ENCODE assay signal across 15 cellular contexts in genomic region chr20:40467014-40467413, GRCh38.
DNase-seq lines count a peak whose midpoint lies in the region; ATAC-seq and TF ChIP-seq lines count a peak whose summit lies in the region.
"Had no signal": no experiment of that assay in that cellular context is flagged by ENCODE, and none has a peak within 500 bp of the region (broad histone marks: within the 10 kb centered on the region; RNA-seq: fewer than 3 reads in every experiment).

No MANE protein-coding gene starts in this region.

- no peak overlapping the region for H2BK12ac ChIP-seq in trophoblast cell (ENCODE audit: low read length)

- H3K36me3 Mint-ChIP-seq in IgD-negative memory B cell = no peaks in the 10 kb centered on the region

- no peaks in the 10 kb centered on the region for H3K9me3 Mint-ChIP-seq in IgD-negative memory B cell
- H3K9me3 Mint-ChIP-seq: CD4-positive, alpha-beta T cell had no signal

- no peak for TF ChIP-seq EP300 in esophagus muscularis mucosa (IDR thresholded peaks at IDR 0.05)

- H3K4me3 ChIP-seq in esophagus muscularis mucosa = no peak overlapping the region
- H3K4me3 ChIP-seq in trophoblast cell (ENCODE audit: low read depth, low read length) = peak overlapping the region; percentile 40

- intact Hi-C loops in esophagus muscularis mucosa (cut with DNase I) = no loop called here

- H3K36me3 ChIP-seq in esophagus muscularis mucosa = no peaks in the 10 kb centered on the region
- H3K36me3 ChIP-seq in trophoblast cell (ENCODE audit: control insufficient read depth in 1 of 2, insufficient read depth in 2 of 2, low read length in 2 of 2) = no peaks in the 10 kb centered on the region

- peaks cover 12 to 20% (median 14%) of the 10 kb centered on the region in 3 donors for H3K4me1 Mint-ChIP-seq in IgD-negative memory B cell
- H3K4me1 Mint-ChIP-seq: T-helper 17 cell had no signal

- H3K27ac ChIP-seq in C4-2B (peak overlapping the region; percentile 93), esophagus muscularis mucosa (replicated peaks in 1 of 4) (no peak overlapping the region), trophoblast cell (ENCODE audit: low read depth, low read length) (no peak overlapping the region)

- H3K27ac Mint-ChIP-seq in IgD-negative memory B cell = peak overlapping the region; percentile 49 to 79 (median 74)
- H3K27ac Mint-ChIP-seq: CD4-positive, alpha-beta T cell; T-helper 17 cell had no signal

- DNase-seq in esophagus muscularis mucosa (ENCODE audit: extremely low spot score) = peak; percentile 86
- no peak for DNase-seq in trophoblast cell
- DNase-seq in OCI-M2 (lab: John Stamatoyannopoulos, UW; ENCODE audit: unreplicated experiment) = no peak
- DNase-seq in AG08395 (ENCODE audit: low spot score) = no peak
- DNase-seq: CD4-positive, alpha-beta T cell; GOT3; NCI-H1694; NCI-H345; NCI-H69; SHP77; T-helper 17 cell had no signal

- H4K91ac ChIP-seq in trophoblast cell (ENCODE audit: low read depth, low read length) = no peak overlapping the region

- H3K27me3 ChIP-seq in esophagus muscularis mucosa (no peaks in the 10 kb centered on the region), trophoblast cell (ENCODE audit: insufficient read depth, low read length) (no peaks in the 10 kb centered on the region)

- H3K4me1 ChIP-seq in esophagus muscularis mucosa (peaks cover 0 to 15% (median 13%) of the 10 kb centered on the region in 4 donors), trophoblast cell (ENCODE audit: control insufficient read depth in 1 of 2, insufficient read depth in 2 of 2, low read length in 2 of 2) (peaks cover 6% of the 10 kb centered on the region in 2 experiments)

- TF ChIP-seq CTCF in C4-2B (conservative IDR thresholded peaks at IDR 0.05) = no peak
- TF ChIP-seq CTCF in esophagus muscularis mucosa (IDR thresholded peaks at IDR 0.05) = no peak

- H2AFZ ChIP-seq in trophoblast cell (ENCODE audit: insufficient read depth, low read length, poor library complexity) = no peak overlapping the region

- H2AK5ac ChIP-seq in trophoblast cell (ENCODE audit: low read length) = no peak overlapping the region

- peaks cover 10% of the 10 kb centered on the region for H3K79me1 ChIP-seq in trophoblast cell (ENCODE audit: low read length)

- no peak overlapping the region for H2BK5ac ChIP-seq in trophoblast cell (ENCODE audit: low read depth, low read length, poor library complexity)

- no peaks in the 10 kb centered on the region for H3K27me3 Mint-ChIP-seq in IgD-negative memory B cell

- H3K18ac ChIP-seq in trophoblast cell (ENCODE audit: low read length) = no peak overlapping the region

- H3K23ac ChIP-seq in trophoblast cell (ENCODE audit: low read length) = no peak overlapping the region

- H2BK120ac ChIP-seq in trophoblast cell (ENCODE audit: insufficient read depth, low read length, poor library complexity) = no peak overlapping the region

- H3K4me2 ChIP-seq in trophoblast cell (ENCODE audit: low read length) = no peak overlapping the region

- H4K8ac ChIP-seq in trophoblast cell (ENCODE audit: low read depth, low read length) = no peak overlapping the region

- peak overlapping the region in 2 of 4 donors; percentile 31 to 48 for H3K4me3 Mint-ChIP-seq in IgD-negative memory B cell
- H3K4me3 Mint-ChIP-seq: CD4-positive, alpha-beta T cell; T-helper 17 cell had no signal

- no peaks in the 10 kb centered on the region for H3K79me2 ChIP-seq in trophoblast cell (ENCODE audit: control insufficient read depth, insufficient read depth, low read length, poor library complexity)

- 57% methylated on average over 3 of the region's 3 CpGs for WGBS in esophagus muscularis mucosa
- no CpG with 5 or more reads among the region's 3 CpGs for WGBS in trophoblast cell (ENCODE audit: extremely low coverage, insufficient coverage, insufficient read length)

- H3K9ac ChIP-seq in trophoblast cell (ENCODE audit: low read length) = no peak overlapping the region

- H3K9me3 ChIP-seq in esophagus muscularis mucosa = no peaks in the 10 kb centered on the region
- H3K9me3 ChIP-seq in trophoblast cell (ENCODE audit: insufficient read depth, low read depth, low read length) = no peaks in the 10 kb centered on the region

- no peak for ATAC-seq in HG03520 (IDR thresholded peaks at IDR 0.05; ENCODE audit: unreplicated experiment)
- ATAC-seq: Panc1, T-helper 17 cell had no signal

- no peak for TF ChIP-seq POLR2A in esophagus muscularis mucosa (IDR thresholded peaks at IDR 0.05; ENCODE audit: low read depth)

- no peak overlapping the region for H4K12ac ChIP-seq in trophoblast cell (ENCODE audit: low read depth, low read length)

- no peak overlapping the region for H3K14ac ChIP-seq in trophoblast cell (ENCODE audit: low read length)

- no peak overlapping the region for H3K4ac ChIP-seq in trophoblast cell (ENCODE audit: low read depth, low read length)
